ENCODE assay signal across 9 cellular contexts in the genomic region with DNA sequence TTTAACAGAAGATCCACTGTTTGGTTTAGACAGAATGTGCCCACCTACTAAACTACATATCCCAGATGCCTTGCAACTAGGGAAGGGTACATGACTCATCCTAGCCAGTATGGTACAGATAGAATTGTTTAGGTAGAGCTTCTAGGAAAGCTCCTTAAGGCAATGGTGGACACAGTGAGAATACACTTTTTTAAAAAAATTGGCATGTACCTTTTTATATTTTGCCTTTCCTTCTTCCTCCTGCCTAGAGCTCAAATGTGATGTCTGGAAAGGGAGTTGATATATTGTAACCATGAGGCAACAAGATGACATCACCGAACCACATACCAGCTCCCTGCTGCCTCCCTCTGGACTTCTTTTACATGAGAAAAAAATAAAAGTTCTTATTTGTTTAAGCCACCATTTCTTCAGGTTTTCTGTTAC. TPM values are rescaled to one million over a fixed set of nuclear protein-coding genes. Genes with fewer than 3 reads are reported as not detected.
DNase-seq lines count a peak whose midpoint lies in the region; ATAC-seq, FAIRE-seq and TF ChIP-seq lines count a peak whose summit lies in the region.
"Had no signal": no experiment of that assay in that cellular context is flagged by ENCODE, and none has a peak within 500 bp of the region (broad histone marks: within the 10 kb centered on the region; RNA-seq: fewer than 3 reads in every experiment).

No MANE protein-coding gene starts in this region.

- H3K9me3 Mint-ChIP-seq in activated CD4-positive, alpha-beta T cell treated with anti-CD3 and anti-CD28 coated beads for 36 hours (ENCODE audit: low read depth), result no peaks in the 10 kb centered on the region
- no peaks in the 10 kb centered on the region for H3K9me3 Mint-ChIP-seq in stimulated activated naive CD8-positive, alpha-beta T cell treated with anti-CD3 and anti-CD28 coated beads, Interleukin-15, amount 100 ng/mL, for 72 hours

- no peaks in the 10 kb centered on the region; a peak in 1 of 8 replicates for H3K36me3 ChIP-seq in H1 (ENCODE audit: control insufficient read depth in 2 of 4, insufficient read depth in 4 of 4, low read length in 3 of 4)

- TF ChIP-seq CTCF in H1 (IDR thresholded peaks at IDR 0.05; ENCODE audit: control extremely low read depth in 1 of 3, insufficient read depth in 1 of 3, low read depth in 1 of 3, low read length in 3 of 3) (peak in 2 of 3 experiments; percentile 17 to 19; a peak in 1 of 4 replicates), GM13976 (IDR thresholded peaks at IDR 0.05; ENCODE audit: borderline replicate concordance, control extremely low read depth, extremely low read depth, insufficient read depth, missing control alignments) (no peak)

- H2AFZ ChIP-seq in H1 (ENCODE audit: low read length), result no peak overlapping the region

- no peak overlapping the region for H2BK15ac ChIP-seq in H1 (ENCODE audit: low read length)

- H3K23ac ChIP-seq in H1 (ENCODE audit: insufficient read length), result no peak overlapping the region

- H3K79me2 ChIP-seq in H1 (ENCODE audit: control insufficient read depth in 1 of 2, insufficient read depth in 2 of 2, low read length in 2 of 2), result no peaks in the 10 kb centered on the region

- POLR2A ChIA-PET in activated CD4-positive, alpha-beta T cell treated with anti-CD3 and anti-CD28 coated beads for 36 hours (lab: Charles Lee), result interaction anchor here (0.7 kb wide), 1 partner anchor 324 kb away, joined by 4 read pairs; no protein-coding TSS in a partner anchor
- POLR2A ChIA-PET in H1 (lab: Charles Lee; ENCODE audit: partially characterized antibody), result interaction anchor here (1.2 kb wide), 1 partner anchor 10 kb away, joined by 3 read pairs; no protein-coding TSS in a partner anchor

- CTCF ChIA-PET in activated CD4-positive, alpha-beta T cell treated with anti-CD3 and anti-CD28 coated beads for 36 hours (lab: Charles Lee), result interaction anchor here (0.6 to 1.8 kb wide), 6 partner anchors 10 to 179 kb away, joined by 3 to 7 read pairs (median 4); a partner anchor contains a TSS
- CTCF ChIA-PET in H1 (lab: Charles Lee; ENCODE audit: partially characterized antibody), result interaction anchor here (0.7 to 3.6 kb wide), 16 partner anchors 9 to 390 kb away, joined by 3 to 21 read pairs (median 3); no protein-coding TSS in a partner anchor

- no peaks in the 10 kb centered on the region for H3K4me1 Mint-ChIP-seq in activated CD4-positive, alpha-beta T cell treated with anti-CD3 and anti-CD28 coated beads for 36 hours
- no peaks in the 10 kb centered on the region for H3K4me1 Mint-ChIP-seq in stimulated activated naive CD8-positive, alpha-beta T cell treated with anti-CD3 and anti-CD28 coated beads, Interleukin-15, amount 100 ng/mL, for 72 hours

- H3K79me1 ChIP-seq in H1 (ENCODE audit: low read depth, low read length), result no peaks in the 10 kb centered on the region

- peaks cover 14% of the 10 kb centered on the region for H3K27me3 Mint-ChIP-seq in activated CD4-positive, alpha-beta T cell treated with anti-CD3 and anti-CD28 coated beads for 36 hours
- peaks cover 17% of the 10 kb centered on the region for H3K27me3 Mint-ChIP-seq in stimulated activated naive CD8-positive, alpha-beta T cell treated with anti-CD3 and anti-CD28 coated beads, Interleukin-15, amount 100 ng/mL, for 72 hours

- WGBS in H1 (ENCODE audit: extremely low coverage in 1 of 2, insufficient coverage in 1 of 2, insufficient read length in 1 of 2, insufficient replicate concordance in 2 of 2, low coverage in 1 of 2, low lambda C conversion rate in 2 of 2, missing lambda C conversion rate in 1 of 2), 2 experiments, result 93% methylated on average over 1 of the region's 1 CpG; no CpG with 5 or more reads in 1 of the 2 experiments

- H3K14ac ChIP-seq in H1 (ENCODE audit: insufficient read length), result no peak overlapping the region

- no peak overlapping the region for H2BK12ac ChIP-seq in H1 (ENCODE audit: low read depth, low read length)

- no peaks in the 10 kb centered on the region for H3K36me3 Mint-ChIP-seq in activated CD4-positive, alpha-beta T cell treated with anti-CD3 and anti-CD28 coated beads for 36 hours (ENCODE audit: low read depth)

- no peak overlapping the region for H3K9ac ChIP-seq in H1 (replicated peaks in 1 of 4; ENCODE audit: extremely low read depth in 1 of 4, low read depth in 3 of 4, low read length in 3 of 4)

- H2BK20ac ChIP-seq in H1 (ENCODE audit: low read length), result no peak overlapping the region

- no peak overlapping the region for H3K4ac ChIP-seq in H1 (replicated peaks; ENCODE audit: insufficient read length, low read depth, low read length)

- no peak overlapping the region for H3K4me2 ChIP-seq in H1 (ENCODE audit: insufficient read depth in 1 of 2, low read depth in 2 of 2, low read length in 2 of 2)

- H4K91ac ChIP-seq in H1 (replicated peaks; ENCODE audit: insufficient read length, low read length), result no peak overlapping the region

- no peak overlapping the region for H3K27ac Mint-ChIP-seq in activated CD4-positive, alpha-beta T cell treated with anti-CD3 and anti-CD28 coated beads for 36 hours
- H3K27ac Mint-ChIP-seq in stimulated activated naive CD8-positive, alpha-beta T cell treated with anti-CD3 and anti-CD28 coated beads, Interleukin-15, amount 100 ng/mL, for 72 hours, result peak overlapping the region in 1 of 2 donors; percentile 77

- H3K18ac ChIP-seq in H1 (ENCODE audit: extremely low read depth, low read length), result no peak overlapping the region

- no peaks in the 10 kb centered on the region for H3K9me3 ChIP-seq in H1 (ENCODE audit: insufficient read depth in 2 of 2, low read depth in 1 of 2, low read length in 1 of 2)

- no peak for TF ChIP-seq POLR2A in H1 (IDR thresholded peaks at IDR 0.05; ENCODE audit: control extremely low read depth in 1 of 2, low read depth in 2 of 2, low read length in 2 of 2)

- H3K4me1 ChIP-seq in H1 (replicated peaks in 1 of 4; ENCODE audit: control insufficient read depth in 3 of 4, insufficient read depth in 4 of 4, low read length in 3 of 4), result no peaks in the 10 kb centered on the region

- no peak overlapping the region for H3K56ac ChIP-seq in H1 (replicated peaks; ENCODE audit: insufficient read length, low read depth, low read length)

- no peak overlapping the region for H3K4me3 ChIP-seq in H1 (ENCODE audit: extremely low read depth in 1 of 4, insufficient read depth in 2 of 4, low read depth in 3 of 4, low read length in 4 of 4)

- FAIRE-seq in H1 (lab: Jason Lieb, UNC), result peak; percentile 39

- H3K4me3 Mint-ChIP-seq in activated CD4-positive, alpha-beta T cell treated with anti-CD3 and anti-CD28 coated beads for 36 hours, result no peak overlapping the region
- H3K4me3 Mint-ChIP-seq in stimulated activated naive CD8-positive, alpha-beta T cell treated with anti-CD3 and anti-CD28 coated beads, Interleukin-15, amount 100 ng/mL, for 72 hours, result no peak overlapping the region

- in situ Hi-C loops in GM13976 (cut with MboI; ENCODE audit: low sequenced_read_pairs, unreplicated experiment), result no loop called here

- peak; percentile 11 for DNase-seq in activated CD4-positive, alpha-beta T cell treated with anti-CD3 and anti-CD28 coated beads for 36 hours
- DNase-seq in activated CD4-positive, alpha-beta T cell treated with anti-CD3 and anti-CD28 coated beads for 1 hour, result no peak
- DNase-seq in M059J (ENCODE audit: low read depth) (peak; percentile 58), H1 (ENCODE audit: low read depth in 1 of 2, low spot score in 2 of 2) (no peak), GM13976 (ENCODE audit: low spot score) (no peak)
- no peak for DNase-seq in stimulated activated naive CD8-positive, alpha-beta T cell treated with anti-CD3 and anti-CD28 coated beads, Interleukin-15, amount 100 ng/mL, for 72 hours
- DNase-seq: COR-L47 had no signal

- H2BK5ac ChIP-seq in H1 (ENCODE audit: low read depth, low read length), result no peak overlapping the region

- H3K23me2 ChIP-seq in H1 (ENCODE audit: low read depth, low read length), result no peaks in the 10 kb centered on the region

- no peak overlapping the region for H4K5ac ChIP-seq in H1 (ENCODE audit: insufficient read length, low read depth, low read length)

- H4K20me1 ChIP-seq in H1 (replicated peaks in 1 of 2; ENCODE audit: control insufficient read depth in 1 of 2, insufficient read depth in 2 of 2, low read length in 2 of 2), result no peaks in the 10 kb centered on the region

- no peak overlapping the region for H4K8ac ChIP-seq in H1 (ENCODE audit: extremely low read depth, insufficient read depth, low read length)

- H2BK120ac ChIP-seq in H1 (replicated peaks; ENCODE audit: low read depth, low read length), result no peak overlapping the region

- TF ChIP-seq RAD21 in H1 (IDR thresholded peaks at IDR 0.05 in 1 of 2, conservative IDR thresholded peaks at IDR 0.05 in 1 of 2; ENCODE audit: low read depth in 2 of 2, low read length in 2 of 2), result peak; percentile 38 to 40

- no peak overlapping the region for H2AK5ac ChIP-seq in H1 (ENCODE audit: low read depth, low read length)

- intact Hi-C loops in activated CD4-positive, alpha-beta T cell treated with anti-CD3 and anti-CD28 coated beads for 36 hours (cut with DNase I, micrococcal nuclease), result loop anchor here in 1 of 2 experiments (2.0 kb wide), 1 partner anchor 178 kb away; no protein-coding TSS in a partner anchor

- no peak overlapping the region for H3K27ac ChIP-seq in H1 (ENCODE audit: low read depth, low read length)

- no peak for TF ChIP-seq EP300 in H1 (IDR thresholded peaks at IDR 0.05; ENCODE audit: borderline replicate concordance in 1 of 2, low read depth in 2 of 2, low read length in 2 of 2)

- ATAC-seq in activated CD4-positive, alpha-beta T cell treated with anti-CD3 and anti-CD28 coated beads for 36 hours, result peak; percentile 72
- ATAC-seq in stimulated activated naive CD8-positive, alpha-beta T cell treated with anti-CD3 and anti-CD28 coated beads, Interleukin-15, amount 100 ng/mL, for 72 hours, result peak; percentile 50
- ATAC-seq in GM21447 (IDR thresholded peaks at IDR 0.05; ENCODE audit: unreplicated experiment) (no peak), HG03159 (IDR thresholded peaks at IDR 0.05; ENCODE audit: unreplicated experiment) (no peak)

- no peaks in the 10 kb centered on the region for H3K27me3 ChIP-seq in H1 (replicated peaks in 1 of 4; ENCODE audit: control insufficient read depth in 3 of 4, extremely low read depth in 1 of 4, insufficient read depth in 3 of 4, low read length in 3 of 4)

TF ChIP-seq in H1, 55 proteins besides CTCF, POLR2A, EP300 and RAD21 (continues in another document):
- TF ChIP-seq TEAD4 (IDR thresholded peaks at IDR 0.05; ENCODE audit: low read depth, low read length), result peak; percentile 69; the same call in 1 of the 2 replicates

RNA-seq across cellular contexts. Expression of a gene that starts 14.4 kb away (rescaled TPM):
- total RNA-seq in activated CD4-positive, alpha-beta T cell treated with anti-CD3 and anti-CD28 coated beads for 36 hours, result under 1 TPM in 1 of 2 experiments, not detected in 1; 0.09 TPM
- total RNA-seq in M059J (2014; rRNA removed; shearing (Covaris generic)), result 0.25 and 0.57 TPM in 2 replicates
- 1.1 TPM in 2 replicates for total RNA-seq in H1 (2021; fragmentation: NEBNext Ultra II Directional; extraction: Animal tissue kit (Norgen Biotek cat#: 25700))
- polyA plus RNA-seq in H1 (2011; rRNA removed), result 0.46 and 0.57 TPM in 2 replicates
- polyA plus RNA-seq in H1 (2011; cell fraction: cytosol; rRNA removed), result 0.54 TPM
- 0.94 TPM for polyA plus RNA-seq in H1 (2011; cell fraction: nucleus; rRNA removed)
- polyA plus RNA-seq in H1 (2012, experiment 1 of 2), result 0.52 to 0.72 TPM (median 0.66 TPM) in 4 replicates
- 0.16 TPM for polyA plus RNA-seq in H1 (2012, experiment 2 of 2)
- polyA plus RNA-seq in H1 (2013, experiment 1 of 2), result 0.43 TPM
- polyA plus RNA-seq in H1 (2013, experiment 2 of 2), result 0.50 TPM
- polyA minus RNA-seq in H1 (2011; rRNA and poly(A)+ RNA removed), result 0.29 and 0.32 TPM in 2 replicates
- 0.73 TPM for polyA minus RNA-seq in H1 (2011; cell fraction: cytosol; rRNA and poly(A)+ RNA removed)
- polyA minus RNA-seq in H1 (2011; cell fraction: nucleus; rRNA and poly(A)+ RNA removed), result 1.7 TPM

Comparison
In these comparisons a context has a peak if more than half of its experiments do, and no peak if none do; other contexts are left out.
1. DNase-seq: peak in activated CD4-positive, alpha-beta T cell treated with anti-CD3 and anti-CD28 coated beads for 36 hours (single experiment) and M059J (single experiment); none in activated CD4-positive, alpha-beta T cell treated with anti-CD3 and anti-CD28 coated beads for 1 hour (single experiment), H1 (0 of 2), stimulated activated naive CD8-positive, alpha-beta T cell treated with anti-CD3 and anti-CD28 coated beads, Interleukin-15, amount 100 ng/mL, for 72 hours (0 of 2) and GM13976 (single experiment).
2. ATAC-seq: peak in activated CD4-positive, alpha-beta T cell treated with anti-CD3 and anti-CD28 coated beads for 36 hours (single experiment) and stimulated activated naive CD8-positive, alpha-beta T cell treated with anti-CD3 and anti-CD28 coated beads, Interleukin-15, amount 100 ng/mL, for 72 hours (single experiment); none in GM21447 (single experiment) and HG03159 (single experiment).